In genomic region chr12:120961604-120962486, GRCh38 we compare ENCODE assay signal across 1 cellular context.
TF ChIP-seq lines count a peak whose summit lies in the region.

No MANE protein-coding gene starts in this region.

TF ChIP-seq in HepG2, 621 proteins besides CTCF, POLR2A, EP300 and RAD21 (continued from another document):
- no peak for TF ChIP-seq ZNF782 (CRISPR knock-in tag; IDR thresholded peaks at IDR 0.05; ENCODE audit: borderline replicate concordance)
- peak; percentile 20; the same call in 1 of the 2 replicates for TF ChIP-seq ZMYM3 (CRISPR knock-in tag; IDR thresholded peaks at IDR 0.05)
- TF ChIP-seq, protein P1, sequence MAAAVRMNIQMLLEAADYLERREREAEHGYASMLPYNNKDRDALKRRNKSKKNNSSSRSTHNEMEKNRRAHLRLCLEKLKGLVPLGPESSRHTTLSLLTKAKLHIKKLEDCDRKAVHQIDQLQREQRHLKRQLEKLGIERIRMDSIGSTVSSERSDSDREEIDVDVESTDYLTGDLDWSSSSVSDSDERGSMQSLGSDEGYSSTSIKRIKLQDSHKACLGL (CRISPR knock-in tag; IDR thresholded peaks at IDR 0.05) = no peak
- no peak for TF ChIP-seq ATM (IDR thresholded peaks at IDR 0.05; ENCODE audit: borderline replicate concordance)
- no peak for TF ChIP-seq ZBTB34 (CRISPR knock-in tag; IDR thresholded peaks at IDR 0.05)
- 0 out of 2 replicates have a peak, but pooled peaks have one; percentile 12 for TF ChIP-seq ARID5B (CRISPR knock-in tag; IDR thresholded peaks at IDR 0.05)
- no peak for TF ChIP-seq HDAC6 (IDR thresholded peaks at IDR 0.05; ENCODE audit: low read depth, low read length)
- no peak for TF ChIP-seq ZFP41 (CRISPR knock-in tag; IDR thresholded peaks at IDR 0.05; ENCODE audit: borderline replicate concordance)
- TF ChIP-seq ZNF609 (CRISPR knock-in tag; IDR thresholded peaks at IDR 0.05; ENCODE audit: borderline replicate concordance) = no peak
- TF ChIP-seq RELA (CRISPR knock-in tag; IDR thresholded peaks at IDR 0.05) = no peak
- no peak for TF ChIP-seq ZNF746 (CRISPR knock-in tag; IDR thresholded peaks at IDR 0.05)
- no peak for TF ChIP-seq GTF3A (CRISPR knock-in tag; conservative IDR thresholded peaks at IDR 0.05)
- no peak for TF ChIP-seq ESRRA (CRISPR knock-in tag; IDR thresholded peaks at IDR 0.05; ENCODE audit: low read depth)
- TF ChIP-seq, protein P2, sequence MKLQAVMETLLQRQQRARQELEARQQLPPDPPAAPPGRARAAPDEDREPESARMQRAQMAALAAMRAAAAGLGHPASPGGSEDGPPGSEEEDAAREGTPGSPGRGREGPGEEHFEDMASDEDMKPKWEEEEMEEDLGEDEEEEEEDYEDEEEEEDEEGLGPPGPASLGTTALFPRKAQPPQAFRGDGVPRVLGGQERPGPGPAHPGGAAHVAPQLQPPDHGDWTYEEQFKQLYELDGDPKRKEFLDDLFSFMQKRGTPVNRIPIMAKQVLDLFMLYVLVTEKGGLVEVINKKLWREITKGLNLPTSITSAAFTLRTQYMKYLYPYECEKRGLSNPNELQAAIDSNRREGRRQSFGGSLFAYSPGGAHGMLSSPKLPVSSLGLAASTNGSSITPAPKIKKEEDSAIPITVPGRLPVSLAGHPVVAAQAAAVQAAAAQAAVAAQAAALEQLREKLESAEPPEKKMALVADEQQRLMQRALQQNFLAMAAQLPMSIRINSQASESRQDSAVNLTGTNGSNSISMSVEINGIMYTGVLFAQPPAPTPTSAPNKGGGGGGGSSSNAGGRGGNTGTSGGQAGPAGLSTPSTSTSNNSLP (IDR thresholded peaks at IDR 0.05; ENCODE audit: low read depth, low read length) = no peak
- no peak for TF ChIP-seq ZNF770 (CRISPR knock-in tag; IDR thresholded peaks at IDR 0.05)
- no peak for TF ChIP-seq PPARG (CRISPR knock-in tag; conservative IDR thresholded peaks at IDR 0.05)
- TF ChIP-seq ZNF720 (CRISPR knock-in tag; IDR thresholded peaks at IDR 0.05) = no peak
- TF ChIP-seq RFXAP (CRISPR knock-in tag; IDR thresholded peaks at IDR 0.05; ENCODE audit: borderline replicate concordance) = no peak
- TF ChIP-seq NFATC3 (CRISPR knock-in tag; IDR thresholded peaks at IDR 0.05) = no peak
- TF ChIP-seq ZNF350 (CRISPR knock-in tag; IDR thresholded peaks at IDR 0.05; ENCODE audit: borderline replicate concordance, low read depth) = no peak
- TF ChIP-seq KAT2B (IDR thresholded peaks at IDR 0.05; ENCODE audit: borderline replicate concordance, low read depth, low read length) = no peak
- TF ChIP-seq ZSCAN9 (CRISPR knock-in tag; IDR thresholded peaks at IDR 0.05; ENCODE audit: borderline replicate concordance) = no peak
- TF ChIP-seq RARA (CRISPR knock-in tag; IDR thresholded peaks at IDR 0.05) = peak; percentile 11; the same call in 1 of the 2 replicates
- TF ChIP-seq CREB1 (IDR thresholded peaks at IDR 0.05) = no peak
- TF ChIP-seq CREB1 (CRISPR knock-in tag; IDR thresholded peaks at IDR 0.05) = no peak
- TF ChIP-seq ZSCAN20 (CRISPR knock-in tag; IDR thresholded peaks at IDR 0.05; ENCODE audit: borderline replicate concordance) = no peak
- no peak for TF ChIP-seq ZBTB33 (CRISPR knock-in tag; IDR thresholded peaks at IDR 0.05)
- peak; percentile 19; the same call in 1 of the 2 replicates for TF ChIP-seq POLR2G (IDR thresholded peaks at IDR 0.05; ENCODE audit: low read depth, low read length)
- TF ChIP-seq CHD2 (IDR thresholded peaks at IDR 0.05; ENCODE audit: low read depth, low read length) = no peak
- TF ChIP-seq TEAD2 (CRISPR knock-in tag; IDR thresholded peaks at IDR 0.05) = no peak
- no peak for TF ChIP-seq DMAP1 (CRISPR knock-in tag; IDR thresholded peaks at IDR 0.05)
- TF ChIP-seq TSC22D2 (CRISPR knock-in tag; IDR thresholded peaks at IDR 0.05; ENCODE audit: borderline replicate concordance) = no peak
